8 cellular contexts compared by ENCODE assay signal in the genomic region with DNA sequence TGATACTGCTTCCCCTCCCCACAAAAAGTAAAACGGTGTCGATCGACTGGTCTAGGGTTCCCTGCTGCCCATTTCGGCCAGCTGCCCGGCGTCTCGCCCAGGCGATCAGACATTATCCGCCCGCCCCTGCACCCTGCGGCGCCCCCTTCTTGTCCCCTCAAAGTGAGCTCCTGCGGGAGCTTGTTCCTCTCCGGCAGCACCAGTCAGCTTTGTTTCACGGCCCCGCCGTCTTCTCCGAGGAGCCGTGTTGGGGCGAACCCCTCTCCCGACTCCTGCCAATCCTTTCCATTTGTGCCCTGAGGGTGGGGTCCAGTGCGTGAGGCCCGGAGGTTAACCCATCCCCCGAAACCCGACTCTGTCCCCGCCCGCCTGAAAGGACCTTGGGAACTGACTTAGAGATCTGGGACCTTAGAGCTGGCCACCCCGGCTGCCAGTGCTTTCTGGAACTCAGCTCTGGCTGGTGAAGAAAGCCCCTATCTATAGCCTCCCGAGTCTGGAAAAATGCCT. TPM values are rescaled to one million over a fixed set of nuclear protein-coding genes. Genes with fewer than 3 reads are reported as not detected.
DNase-seq lines count a peak whose midpoint lies in the region; ATAC-seq and TF ChIP-seq lines count a peak whose summit lies in the region.

No MANE protein-coding gene starts in this region.

- H3K9me3 ChIP-seq in neuronal stem cell (replicated peaks in 1 of 2; ENCODE audit: control insufficient read depth in 2 of 2, insufficient read depth in 1 of 2, low read depth in 1 of 2, low read length in 2 of 2) (no peaks in the 10 kb centered on the region), upper lobe of left lung (no peaks in the 10 kb centered on the region)

- H2AK5ac ChIP-seq in neuronal stem cell (ENCODE audit: low read depth, low read length): no peak overlapping the region

- H2AFZ ChIP-seq in neuronal stem cell (ENCODE audit: low read length): peak overlapping the region; percentile 98

- no peak overlapping the region for H4K91ac ChIP-seq in neuronal stem cell (ENCODE audit: low read depth, low read length, poor library complexity)

- H3K23ac ChIP-seq in neuronal stem cell (ENCODE audit: low read depth, low read length, poor library complexity): peak overlapping the region; percentile 77

- no peaks in the 10 kb centered on the region for H3K27me3 ChIP-seq in neuronal stem cell (ENCODE audit: control insufficient read depth in 3 of 3, insufficient read depth in 3 of 3, low read depth in 1 of 3, low read length in 3 of 3)
- no peaks in the 10 kb centered on the region for H3K27me3 ChIP-seq in upper lobe of left lung

- no peak overlapping the region for H4K8ac ChIP-seq in neuronal stem cell (ENCODE audit: low read depth, low read length)

- H3K18ac ChIP-seq in neuronal stem cell (ENCODE audit: low read length): peak overlapping the region; percentile 99

- H3K4me1 ChIP-seq in neuronal stem cell (ENCODE audit: control insufficient read depth in 2 of 2, insufficient read depth in 1 of 2, low read depth in 1 of 2, low read length in 2 of 2) (peaks cover 0 to 2% of the 10 kb centered on the region in 2 donors), upper lobe of left lung (peaks cover 13 to 36% (median 27%) of the 10 kb centered on the region in 4 donors)

- peak overlapping the region; percentile 91 for H3K27ac ChIP-seq in neuronal stem cell (replicated peaks; ENCODE audit: low read length)
- H3K27ac ChIP-seq in upper lobe of left lung: peak overlapping the region; percentile 94 to 100 (median 99)

- peaks cover 2 to 32% of the 10 kb centered on the region in 2 donors for H3K36me3 ChIP-seq in neuronal stem cell (replicated peaks in 1 of 2; ENCODE audit: control insufficient read depth in 2 of 2, insufficient read depth in 2 of 2, low read length in 2 of 2)
- H3K36me3 ChIP-seq in upper lobe of left lung: peaks cover 0 to 10% (median 4%) of the 10 kb centered on the region in 4 donors

- H2BK12ac ChIP-seq in neuronal stem cell (ENCODE audit: low read length): no peak overlapping the region

- peak; percentile 48 for DNase-seq in CD1c-positive myeloid dendritic cell (ENCODE audit: extremely low spot score)
- peak; percentile 12 for DNase-seq in HFF-Myc (ENCODE audit: extremely low read depth, low read depth)
- peak; percentile 63 for DNase-seq in RPMI8226
- DNase-seq in activated naive CD4-positive, alpha-beta T cell treated with anti-CD3 and anti-CD28 coated beads, Interleukin-2, amount 50 U/mL, for 72 hours (ENCODE audit: low spot score in 2 of 2): peak; percentile 53 to 66
- peak; percentile 64 for DNase-seq in glutamatergic neuron
- DNase-seq in neuronal stem cell (ENCODE audit: low spot score): peak; percentile 65
- peak; percentile 80 to 87 for DNase-seq in upper lobe of left lung

- peak overlapping the region; percentile 88 for H3K4me3 ChIP-seq in HFF-Myc (replicated peaks; ENCODE audit: low read depth, low read length)
- peak overlapping the region; percentile 97 to 99 for H3K4me3 ChIP-seq in neuronal stem cell (ENCODE audit: low read length in 2 of 2)
- peak overlapping the region; percentile 70 to 92 (median 83) for H3K4me3 ChIP-seq in upper lobe of left lung

- H3K4me1 Mint-ChIP-seq in glutamatergic neuron (ENCODE audit: low read depth, unreplicated experiment): peaks cover 5% of the 10 kb centered on the region

- peak overlapping the region; percentile 98 for H3K9ac ChIP-seq in neuronal stem cell (ENCODE audit: low read depth, low read length, poor library complexity)

- H3K14ac ChIP-seq in neuronal stem cell (ENCODE audit: low read length): peak overlapping the region; percentile 50

- H3K4me2 ChIP-seq in neuronal stem cell (ENCODE audit: insufficient read depth, low read length, poor library complexity, severe bottlenecking): peak overlapping the region; percentile 52

- TF ChIP-seq EP300 in upper lobe of left lung (IDR thresholded peaks at IDR 0.05): no peak

- peak overlapping the region; percentile 95 for H3K4me3 Mint-ChIP-seq in glutamatergic neuron (ENCODE audit: unreplicated experiment)

- H2BK15ac ChIP-seq in neuronal stem cell (ENCODE audit: low read length): no peak overlapping the region

- peaks cover 17 to 50% of the 10 kb centered on the region in 2 donors for H3K36me3 Mint-ChIP-seq in activated naive CD4-positive, alpha-beta T cell treated with anti-CD3 and anti-CD28 coated beads, Interleukin-2, amount 50 U/mL, for 72 hours
- H3K36me3 Mint-ChIP-seq in glutamatergic neuron (ENCODE audit: unreplicated experiment): no peaks in the 10 kb centered on the region

- peaks cover under 1% of the 10 kb centered on the region for H3K79me1 ChIP-seq in neuronal stem cell (ENCODE audit: low read depth, low read length)

- peak in 1 of 2 donors; percentile 11 for ATAC-seq in activated naive CD4-positive, alpha-beta T cell treated with anti-CD3 and anti-CD28 coated beads, Interleukin-2, amount 50 U/mL, for 72 hours
- ATAC-seq in upper lobe of left lung (ENCODE audit: low FRiP score in 2 of 2): peak; percentile 56 to 61
- no peak for ATAC-seq in HG03139 (IDR thresholded peaks at IDR 0.05; ENCODE audit: unreplicated experiment)

- H2BK5ac ChIP-seq in neuronal stem cell (ENCODE audit: low read length): peak overlapping the region; percentile 98

- no CpG with 5 or more reads among the region's 29 CpGs for whole genome bisulfite sequencing in neuronal stem cell (ENCODE audit: extremely low coverage in 2 of 2, insufficient read length in 2 of 2, insufficient replicate concordance in 1 of 2), 2 donors
- WGBS in upper lobe of left lung, 2 donors: 0% methylated on average over 17 to 29 of the region's 29 CpGs

- H3K27ac Mint-ChIP-seq in activated naive CD4-positive, alpha-beta T cell treated with anti-CD3 and anti-CD28 coated beads, Interleukin-2, amount 50 U/mL, for 72 hours: peak overlapping the region; percentile 99 to 100
- peak overlapping the region; percentile 99 for H3K27ac Mint-ChIP-seq in glutamatergic neuron (ENCODE audit: unreplicated experiment)

- no peaks in the 10 kb centered on the region for H3K9me3 Mint-ChIP-seq in activated naive CD4-positive, alpha-beta T cell treated with anti-CD3 and anti-CD28 coated beads, Interleukin-2, amount 50 U/mL, for 72 hours
- peaks cover 23% of the 10 kb centered on the region for H3K9me3 Mint-ChIP-seq in glutamatergic neuron (ENCODE audit: unreplicated experiment)

- peak overlapping the region; percentile 98 for H2BK120ac ChIP-seq in neuronal stem cell (ENCODE audit: low read depth, low read length)

- no peak overlapping the region for H3K4ac ChIP-seq in neuronal stem cell (ENCODE audit: low read length)

- TF ChIP-seq CTCF in HFF-Myc (IDR thresholded peaks at IDR 0.05; ENCODE audit: low read depth, low read length, missing control alignments): no peak
- TF ChIP-seq CTCF in glutamatergic neuron (IDR thresholded peaks at IDR 0.05; ENCODE audit: partially characterized antibody, unreplicated experiment): no peak
- TF ChIP-seq CTCF in upper lobe of left lung (IDR thresholded peaks at IDR 0.05): no peak

- peak in 1 of 4 donors; percentile 9 for TF ChIP-seq POLR2A in upper lobe of left lung (IDR thresholded peaks at IDR 0.05)

- peaks cover 9% of the 10 kb centered on the region for H3K27me3 Mint-ChIP-seq in glutamatergic neuron (ENCODE audit: unreplicated experiment)

RNA-seq across cellular contexts. Expression of a gene that starts 0.5 kb away (rescaled TPM):
- 100 to 1,000 TPM in 1 of 2 donors, 10 to 100 TPM in 1; 93.3 to 125 TPM for total RNA-seq in activated naive CD4-positive, alpha-beta T cell treated with anti-CD3 and anti-CD28 coated beads, Interleukin-2, amount 50 U/mL, for 72 hours
- 67.3 TPM for total RNA-seq in glutamatergic neuron (ENCODE audit: unreplicated experiment)
- 90.0 TPM for polyA plus RNA-seq in neuronal stem cell (2013, experiment 1 of 2)
- 91.6 TPM for polyA plus RNA-seq in neuronal stem cell (2013, experiment 2 of 2)
- total RNA-seq in upper lobe of left lung: 100 to 1,000 TPM in 1 of 6 donors, 10 to 100 TPM in 5; 34.6 to 146 (median 70.7) TPM

RNA-seq across cellular contexts. Expression of a gene that starts 4.9 kb away (rescaled TPM):
- 1 to 10 TPM; 1.5 to 6.3 TPM for total RNA-seq in activated naive CD4-positive, alpha-beta T cell treated with anti-CD3 and anti-CD28 coated beads, Interleukin-2, amount 50 U/mL, for 72 hours
- total RNA-seq in glutamatergic neuron (ENCODE audit: unreplicated experiment) (4.2 TPM), upper lobe of left lung (1 to 10 TPM in 4 of 6 donors, under 1 TPM in 1, not detected in 1; 0.46 to 3.7 (median 2.2) TPM)
- polyA plus RNA-seq in neuronal stem cell (2013, experiment 1 of 2): 7.3 TPM
- 7.3 TPM for polyA plus RNA-seq in neuronal stem cell (2013, experiment 2 of 2)

RNA-seq across cellular contexts. Expression of a gene that starts 39.8 kb away (rescaled TPM):
- total RNA-seq in activated naive CD4-positive, alpha-beta T cell treated with anti-CD3 and anti-CD28 coated beads, Interleukin-2, amount 50 U/mL, for 72 hours: 10 to 100 TPM in 1 of 2 donors, 1 to 10 TPM in 1; 6.0 to 37.7 TPM
- total RNA-seq in glutamatergic neuron (ENCODE audit: unreplicated experiment) (41.3 TPM), upper lobe of left lung (10 to 100 TPM in 4 of 6 donors, 1 to 10 TPM in 2; 2.1 to 18.5 (median 13.3) TPM)
- 58.5 TPM for polyA plus RNA-seq in neuronal stem cell (2013, experiment 1 of 2)
- 58.2 TPM for polyA plus RNA-seq in neuronal stem cell (2013, experiment 2 of 2)

Comparison
In these comparisons a context has a peak if more than half of its experiments do, and no peak if none do; other contexts are left out.
1. DNase-seq: peak in every context shown above with its lines; median percentile 84 in upper lobe of left lung; 65 in neuronal stem cell; 64 in glutamatergic neuron; 63 in RPMI8226; 60 in activated naive CD4-positive, alpha-beta T cell treated with anti-CD3 and anti-CD28 coated beads, Interleukin-2, amount 50 U/mL, for 72 hours; 48 in CD1c-positive myeloid dendritic cell; 12 in HFF-Myc.